In genomic region chr17:66467766-66468165, GRCh38 we compare ENCODE assay signal across 12 cellular contexts.
DNase-seq lines count a peak whose midpoint lies in the region; ATAC-seq and TF ChIP-seq lines count a peak whose summit lies in the region.
"Had no signal": no experiment of that assay in that cellular context is flagged by ENCODE, and none has a peak within 500 bp of the region (broad histone marks: within the 10 kb centered on the region; RNA-seq: fewer than 3 reads in every experiment).

No MANE protein-coding gene starts in this region.

- no peak overlapping the region for H3K27ac ChIP-seq in breast epithelium
- H3K27ac ChIP-seq in SU-DHL-6 (ENCODE audit: low read depth, low read length), result peak overlapping the region; percentile 76
- H3K27ac ChIP-seq in uterus, result peak overlapping the region; percentile 70 to 74
- H3K27ac ChIP-seq: SK-N-MC had no signal

- peaks cover 4% of the 10 kb centered on the region for H3K36me3 Mint-ChIP-seq in MCF 10A (ENCODE audit: insufficient read depth, unreplicated experiment)
- H3K36me3 Mint-ChIP-seq: naive B cell had no signal

- peaks cover 30% of the 10 kb centered on the region for H3K4me1 Mint-ChIP-seq in MCF 10A (ENCODE audit: insufficient read depth, unreplicated experiment)

- H3K27me3 ChIP-seq in breast epithelium (no peaks in the 10 kb centered on the region), SU-DHL-6 (ENCODE audit: low read length) (no peaks in the 10 kb centered on the region), uterus (no peaks in the 10 kb centered on the region)

- CTCF ChIA-PET in MCF 10A (lab: Yijun Ruan, JAX), result interaction anchor here (0.6 to 1.1 kb wide), 3 partner anchors 99 to 208 kb away, joined by 3 to 4 read pairs (median 3); no protein-coding TSS in a partner anchor

- H3K36me3 ChIP-seq in breast epithelium (no peaks in the 10 kb centered on the region), SU-DHL-6 (ENCODE audit: low read length) (no peaks in the 10 kb centered on the region), uterus (no peaks in the 10 kb centered on the region)

- no peaks in the 10 kb centered on the region for H4K20me1 ChIP-seq in SU-DHL-6 (ENCODE audit: low read depth, low read length)

- no peaks in the 10 kb centered on the region for H3K27me3 Mint-ChIP-seq in MCF 10A (ENCODE audit: insufficient read depth, unreplicated experiment)

- no peak for TF ChIP-seq POLR2A in breast epithelium (IDR thresholded peaks at IDR 0.05)
- no peak for TF ChIP-seq POLR2A in uterus (IDR thresholded peaks at IDR 0.05)

- no peak for DNase-seq in MCF 10A (ENCODE audit: unreplicated experiment)
- DNase-seq in breast epithelium (ENCODE audit: low spot score in 2 of 2), result no peak
- DNase-seq in fibroblast of pulmonary artery (ENCODE audit: low read depth), result peak; percentile 22
- DNase-seq in uterus, result no peak
- no peak for DNase-seq in RPMI8226
- no peak for DNase-seq in kidney glomerular epithelial cell (lab: John Stamatoyannopoulos, UW)
- DNase-seq: C1 segment of cervical spinal cord, naive B cell, NCI-H1436 had no signal

- H3K4me1 ChIP-seq in breast epithelium, result peaks cover 0 to 3% of the 10 kb centered on the region in 2 donors
- peaks cover 8 to 20% of the 10 kb centered on the region in 2 donors for H3K4me1 ChIP-seq in uterus

- H2AFZ ChIP-seq in SU-DHL-6 (ENCODE audit: low read depth, low read length, severe bottlenecking), result no peak overlapping the region

- peaks cover 91% of the 10 kb centered on the region for H3K79me2 ChIP-seq in SU-DHL-6 (ENCODE audit: insufficient read depth, low read length)

- no peak for ATAC-seq in GM21576 (IDR thresholded peaks at IDR 0.05; ENCODE audit: unreplicated experiment)

- BruUV-seq in MCF 10A (replicated peaks; lab: Mats Ljungman, UMichigan), result no TSS peak

- peak overlapping the region; percentile 38; the same call in 1 of the 2 replicates for H3K9ac ChIP-seq in SU-DHL-6 (ENCODE audit: low read length)

- no peak overlapping the region for H3K4me3 Mint-ChIP-seq in MCF 10A (ENCODE audit: unreplicated experiment)
- H3K4me3 Mint-ChIP-seq: naive B cell had no signal

- POLR2A ChIA-PET in MCF 10A (lab: Yijun Ruan, JAX), result interaction anchor here (0.6 to 2.6 kb wide), 13 partner anchors 8 to 1405 kb away, joined by 3 to 15 read pairs (median 5); no protein-coding TSS in a partner anchor

- no peaks in the 10 kb centered on the region for H3K9me3 ChIP-seq in breast epithelium
- H3K9me3 ChIP-seq in SU-DHL-6 (ENCODE audit: insufficient read depth, low read length), result no peaks in the 10 kb centered on the region
- no peaks in the 10 kb centered on the region for H3K9me3 ChIP-seq in uterus

- H3F3A ChIP-seq in SU-DHL-6 (ENCODE audit: insufficient read depth), result peaks cover 50% of the 10 kb centered on the region

- H3K4me2 ChIP-seq in SU-DHL-6 (ENCODE audit: low read depth, low read length, poor library complexity, severe bottlenecking), result peak overlapping the region; percentile 52

- intact Hi-C loops in MCF 10A (cut with micrococcal nuclease) (loop anchor here (1.0 to 10.0 kb wide), 6 partner anchors 8 to 209 kb away; no protein-coding TSS in a partner anchor), breast epithelium (cut with DNase I; ENCODE audit: low total_unique reads) (no loop called here), uterus (cut with DNase I; ENCODE audit: low total_unique reads) (no loop called here)

- H3K27ac Mint-ChIP-seq in MCF 10A (ENCODE audit: low read depth, unreplicated experiment), result peak overlapping the region; percentile 84
- H3K27ac Mint-ChIP-seq: naive B cell had no signal

- TF ChIP-seq CTCF in MCF 10A (IDR thresholded peaks at IDR 0.05; ENCODE audit: unreplicated experiment) (no peak), breast epithelium (IDR thresholded peaks at IDR 0.05) (no peak), SU-DHL-6 (IDR thresholded peaks at IDR 0.05; ENCODE audit: insufficient read depth, low read length, poor library complexity, severe bottlenecking) (no peak), fibroblast of pulmonary artery (IDR thresholded peaks at IDR 0.05; ENCODE audit: low read length, missing control alignments) (no peak), uterus (IDR thresholded peaks at IDR 0.05) (no peak)

- H3K9me3 Mint-ChIP-seq in MCF 10A (ENCODE audit: unreplicated experiment), result no peaks in the 10 kb centered on the region
- H3K9me3 Mint-ChIP-seq: naive B cell had no signal

- H3K4me3 ChIP-seq in breast epithelium, result no peak overlapping the region
- H3K4me3 ChIP-seq in SU-DHL-6 (ENCODE audit: insufficient read depth, low read length, poor library complexity, severe bottlenecking), result no peak overlapping the region
- H3K4me3 ChIP-seq in fibroblast of pulmonary artery (replicated peaks; ENCODE audit: low read depth, low read length), result no peak overlapping the region
- no peak overlapping the region for H3K4me3 ChIP-seq in uterus
- H3K4me3 ChIP-seq: SK-N-MC had no signal

- no peaks in the 10 kb centered on the region for H3K9me2 ChIP-seq in SU-DHL-6 (replicated peaks; ENCODE audit: insufficient read depth, low read length)

Comparison
In these comparisons a context has a peak if more than half of its experiments do, and no peak if none do; other contexts are left out.
1. H3K27ac ChIP-seq: peak in SU-DHL-6 (single experiment) and uterus (2 of 2); none in breast epithelium (0 of 2).